Comparison of ENCODE assay signal across 16 cellular contexts in the genomic region with DNA sequence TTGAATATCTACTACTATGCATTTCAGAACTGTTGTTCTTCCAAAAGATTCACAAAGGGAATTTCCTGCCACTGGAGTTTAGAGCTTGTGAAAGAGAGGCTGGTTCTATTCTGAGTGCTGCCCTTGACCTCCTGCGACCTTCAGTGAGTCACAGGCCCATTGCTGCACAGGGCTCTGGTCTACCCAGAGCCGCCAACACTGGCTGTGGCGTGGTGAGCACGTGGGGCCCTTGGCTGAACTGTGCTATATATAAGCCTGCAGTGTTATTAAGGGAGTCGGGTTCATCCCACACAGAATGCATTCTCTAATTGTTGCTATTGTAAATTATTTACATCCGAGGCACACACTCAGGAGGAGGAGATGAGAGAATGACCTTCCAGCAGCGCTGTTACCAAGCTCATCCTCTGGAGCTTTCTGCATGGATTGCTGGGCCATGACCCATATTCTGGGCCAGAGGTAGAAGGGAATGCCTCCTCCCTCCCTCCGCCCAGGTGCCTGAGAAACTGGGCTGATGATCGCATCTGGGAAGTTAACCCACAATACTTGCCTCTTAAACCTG. TPM values are rescaled to one million over a fixed set of nuclear protein-coding genes. Genes with fewer than 3 reads are reported as not detected.
DNase-seq lines count a peak whose midpoint lies in the region; TF ChIP-seq lines count a peak whose summit lies in the region.
"Had no signal": no experiment of that assay in that cellular context is flagged by ENCODE, and none has a peak within 500 bp of the region (broad histone marks: within the 10 kb centered on the region; RNA-seq: fewer than 3 reads in every experiment).

No MANE protein-coding gene starts in this region.

- no peak overlapping the region for H3K4me3 Mint-ChIP-seq in nephron progenitor cell
- H3K4me3 Mint-ChIP-seq: activated CD4-positive, alpha-beta memory T cell treated with anti-CD3 and anti-CD28 coated beads, Interleukin-2, amount 10 ng/mL, durations not matched to agents 7 days and 5 days; activated T-helper 1 cell treated with anti-CD3 and anti-CD28 coated beads, Interleukin-12 subunit alpha, Interleukin-12 subunit beta, Interleukin-2, Interleukin-4 antibody, amounts not matched to agents 30 ng/mL and 10 ng/mL and 1 ng/mL, durations not matched to agents 14 hours and 24 hours and 36 hours; immature natural killer cell had no signal

- H3K27ac Mint-ChIP-seq in nephron progenitor cell, result no peak overlapping the region
- H3K27ac Mint-ChIP-seq: activated CD4-positive, alpha-beta memory T cell treated with anti-CD3 and anti-CD28 coated beads, Interleukin-2, amount 10 ng/mL, durations not matched to agents 7 days and 5 days; activated T-helper 1 cell treated with anti-CD3 and anti-CD28 coated beads, Interleukin-12 subunit alpha, Interleukin-12 subunit beta, Interleukin-2, Interleukin-4 antibody, amounts not matched to agents 30 ng/mL and 10 ng/mL and 1 ng/mL, durations not matched to agents 14 hours and 24 hours and 36 hours; immature natural killer cell had no signal

- no peaks in the 10 kb centered on the region for H3K36me3 ChIP-seq in left ventricle myocardium inferior
- H3K36me3 ChIP-seq: prostate gland had no signal

- DNase-seq in HK-2 (ENCODE audit: unreplicated experiment) (peak; percentile 73), RKO (ENCODE audit: low spot score) (peak; percentile 11), left ventricle myocardium inferior (peak; percentile 29), nephron progenitor cell (peak; percentile 16), NCI-H1417 treated with DMSO at 0.1 percent for 48 hours (lab: John Stamatoyannopoulos, UW) (no peak), HCEC 1CT (no peak), NCI-H1694 treated with DMSO at 0.1 percent for 48 hours (lab: John Stamatoyannopoulos, UW) (no peak), superior temporal gyrus (ENCODE audit: extremely low spot score) (no peak)
- DNase-seq: activated CD4-positive, alpha-beta memory T cell treated with anti-CD3 and anti-CD28 coated beads, Interleukin-2, amount 10 ng/mL, durations not matched to agents 7 days and 5 days; COR-L47; GF-D8; immature natural killer cell; NCI-H1092; T1000 had no signal

- peaks cover 8% of the 10 kb centered on the region for H3K4me1 ChIP-seq in left ventricle myocardium inferior
- H3K4me1 ChIP-seq: prostate gland had no signal

- peaks cover 13% of the 10 kb centered on the region for H3K4me1 Mint-ChIP-seq in nephron progenitor cell
- H3K4me1 Mint-ChIP-seq: activated CD4-positive, alpha-beta memory T cell treated with anti-CD3 and anti-CD28 coated beads, Interleukin-2, amount 10 ng/mL, durations not matched to agents 7 days and 5 days; immature natural killer cell had no signal

- H3K27me3 ChIP-seq in left ventricle myocardium inferior (ENCODE audit: low read depth), result no peaks in the 10 kb centered on the region

- peak overlapping the region; percentile 41 for H3K27ac ChIP-seq in left ventricle myocardium inferior (replicated peaks)
- H3K27ac ChIP-seq: prostate gland had no signal

- intact Hi-C loops in left ventricle myocardium inferior (cut with micrococcal nuclease), result no loop called here

- no peak overlapping the region for H3K4me3 ChIP-seq in left ventricle myocardium inferior
- H3K4me3 ChIP-seq: prostate gland had no signal

- H3K36me3 Mint-ChIP-seq in nephron progenitor cell (ENCODE audit: low read depth), result no peaks in the 10 kb centered on the region
- H3K36me3 Mint-ChIP-seq: immature natural killer cell had no signal

- no peaks in the 10 kb centered on the region for H3K9me3 Mint-ChIP-seq in nephron progenitor cell

- H3K9me3 ChIP-seq in left ventricle myocardium inferior (replicated peaks), result no peaks in the 10 kb centered on the region
- H3K9me3 ChIP-seq: prostate gland had no signal

- no peaks in the 10 kb centered on the region for H3K27me3 Mint-ChIP-seq in nephron progenitor cell (ENCODE audit: low read depth, poor library complexity)
- H3K27me3 Mint-ChIP-seq: activated CD4-positive, alpha-beta memory T cell treated with anti-CD3 and anti-CD28 coated beads, Interleukin-2, amount 10 ng/mL, durations not matched to agents 7 days and 5 days had no signal

- no peak for TF ChIP-seq CTCF in left ventricle myocardium inferior (IDR thresholded peaks at IDR 0.05; ENCODE audit: borderline replicate concordance)
- no peak for TF ChIP-seq CTCF in nephron progenitor cell (IDR thresholded peaks at IDR 0.05)

RNA-seq across cellular contexts. Expression of a gene that starts 47.0 kb away (rescaled TPM):
- 0.66 TPM for total RNA-seq in left ventricle myocardium inferior
- total RNA-seq: activated CD4-positive, alpha-beta memory T cell treated with anti-CD3 and anti-CD28 coated beads, Interleukin-2, amount 10 ng/mL, durations not matched to agents 7 days and 5 days; activated T-helper 1 cell treated with anti-CD3 and anti-CD28 coated beads, Interleukin-12 subunit alpha, Interleukin-12 subunit beta, Interleukin-2, Interleukin-4 antibody, amounts not matched to agents 30 ng/mL and 10 ng/mL and 1 ng/mL, durations not matched to agents 14 hours and 24 hours and 36 hours had no signal

Comparison
In these comparisons a context has a peak if more than half of its experiments do, and no peak if none do; other contexts are left out.
1. DNase-seq: peak in HK-2 (single experiment), RKO (single experiment), left ventricle myocardium inferior (single experiment) and nephron progenitor cell (single experiment); none in NCI-H1417 treated with DMSO at 0.1 percent for 48 hours (single experiment), HCEC 1CT (single experiment), NCI-H1694 treated with DMSO at 0.1 percent for 48 hours (single experiment) and superior temporal gyrus (single experiment).